In the genomic region with DNA sequence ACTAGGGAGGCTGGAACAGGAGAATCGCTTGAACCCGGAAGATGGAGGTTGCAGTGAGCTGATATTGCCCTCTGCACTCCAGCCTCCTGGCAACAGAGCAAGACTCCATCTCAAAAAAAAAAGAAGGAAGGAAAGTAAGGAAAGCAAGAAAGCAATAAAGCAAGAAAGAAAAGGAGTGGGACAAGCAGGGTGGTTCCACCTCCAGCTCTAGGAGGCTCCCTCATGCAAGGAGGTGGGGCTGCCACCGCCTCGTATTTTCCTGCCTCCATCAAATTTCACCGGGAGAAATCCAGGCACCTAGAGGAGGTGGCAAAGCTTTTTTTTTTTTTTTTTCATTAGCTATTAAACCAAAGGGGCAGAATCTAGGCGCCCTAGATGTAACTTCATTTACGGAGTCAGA, we compare ENCODE assay signal across 9 cellular contexts. TPM values are rescaled to one million over a fixed set of nuclear protein-coding genes. Genes with fewer than 3 reads are reported as not detected.
DNase-seq lines count a peak whose midpoint lies in the region; ATAC-seq lines count a peak whose summit lies in the region.
"Had no signal": no experiment of that assay in that cellular context is flagged by ENCODE, and none has a peak within 500 bp of the region (broad histone marks: within the 10 kb centered on the region; RNA-seq: fewer than 3 reads in every experiment).

No MANE protein-coding gene starts in this region.

- intact Hi-C loops in activated CD4-positive, alpha-beta T cell treated with anti-CD3 and anti-CD28 coated beads, Interleukin-2, amount 10 ng/mL, durations not matched to agents 24 days and 14 days (cut with micrococcal nuclease) = loop anchor here (5.0 kb wide), 2 partner anchors 107 to 177 kb away; a partner anchor contains a TSS
- intact Hi-C loops in activated T-helper 1 cell treated with anti-CD3 and anti-CD28 coated beads, Interleukin-12 subunit alpha, Interleukin-12 subunit beta, Interleukin-2, Interleukin-4 antibody, amounts not matched to agents 30 ng/mL and 10 ng/mL and 1 ng/mL, durations not matched to agents 14 hours and 24 hours and 36 hours (cut with micrococcal nuclease) = no loop called here

- H3K4me3 ChIP-seq in iPS-20b (ENCODE audit: low read length) = peak overlapping the region; percentile 69; the same call in 1 of the 2 replicates

- no peaks in the 10 kb centered on the region for H3K9me3 ChIP-seq in iPS-20b (ENCODE audit: insufficient read depth, low read depth, low read length)
- H3K9me3 ChIP-seq: adrenal gland had no signal

- H3K27me3 ChIP-seq in iPS-20b (ENCODE audit: insufficient read depth, low read length) = peaks cover 27% of the 10 kb centered on the region; the same call in 1 of the 2 replicates
- H3K27me3 ChIP-seq: adrenal gland had no signal

- no peaks in the 10 kb centered on the region for H3K36me3 ChIP-seq in iPS-20b (ENCODE audit: insufficient read depth, low read depth, low read length)
- H3K36me3 ChIP-seq: adrenal gland had no signal

- peak overlapping the region; percentile 59; the same call in 1 of the 2 replicates for H3K9ac ChIP-seq in iPS-20b (ENCODE audit: low read depth, low read length)

- peak overlapping the region; percentile 59 for H3K27ac Mint-ChIP-seq in activated CD4-positive, alpha-beta T cell treated with anti-CD3 and anti-CD28 coated beads, Interleukin-2, amount 10 ng/mL, durations not matched to agents 24 days and 14 days
- peak overlapping the region; percentile 64 for H3K27ac Mint-ChIP-seq in activated T-helper 1 cell treated with anti-CD3 and anti-CD28 coated beads, Interleukin-12 subunit alpha, Interleukin-12 subunit beta, Interleukin-2, Interleukin-4 antibody, amounts not matched to agents 30 ng/mL and 10 ng/mL and 1 ng/mL, durations not matched to agents 14 hours and 24 hours and 36 hours
- peak overlapping the region; percentile 80 for H3K27ac Mint-ChIP-seq in stimulated activated memory B cell treated with anti-CD40 and anti-IgM and Interleukin-4, amounts not matched to agents 10 μg/mL and 1 μg/mL and 100 μg/mL, for 72 hours

- peaks cover 13% of the 10 kb centered on the region for H3K4me1 ChIP-seq in iPS-20b (ENCODE audit: insufficient read depth, low read length)

- H3K9me3 Mint-ChIP-seq in activated CD4-positive, alpha-beta T cell treated with anti-CD3 and anti-CD28 coated beads, Interleukin-2, amount 10 ng/mL, durations not matched to agents 24 days and 14 days = no peaks in the 10 kb centered on the region
- H3K9me3 Mint-ChIP-seq in activated T-helper 1 cell treated with anti-CD3 and anti-CD28 coated beads, Interleukin-12 subunit alpha, Interleukin-12 subunit beta, Interleukin-2, Interleukin-4 antibody, amounts not matched to agents 30 ng/mL and 10 ng/mL and 1 ng/mL, durations not matched to agents 14 hours and 24 hours and 36 hours = no peaks in the 10 kb centered on the region
- no peaks in the 10 kb centered on the region for H3K9me3 Mint-ChIP-seq in stimulated activated memory B cell treated with anti-CD40 and anti-IgM and Interleukin-4, amounts not matched to agents 10 μg/mL and 1 μg/mL and 100 μg/mL, for 72 hours

- H3K36me3 Mint-ChIP-seq in activated CD4-positive, alpha-beta T cell treated with anti-CD3 and anti-CD28 coated beads, Interleukin-2, amount 10 ng/mL, durations not matched to agents 24 days and 14 days (ENCODE audit: low read depth) = no peaks in the 10 kb centered on the region
- H3K36me3 Mint-ChIP-seq in activated T-helper 1 cell treated with anti-CD3 and anti-CD28 coated beads, Interleukin-12 subunit alpha, Interleukin-12 subunit beta, Interleukin-2, Interleukin-4 antibody, amounts not matched to agents 30 ng/mL and 10 ng/mL and 1 ng/mL, durations not matched to agents 14 hours and 24 hours and 36 hours (ENCODE audit: low read depth) = peaks cover 3% of the 10 kb centered on the region
- no peaks in the 10 kb centered on the region for H3K36me3 Mint-ChIP-seq in stimulated activated memory B cell treated with anti-CD40 and anti-IgM and Interleukin-4, amounts not matched to agents 10 μg/mL and 1 μg/mL and 100 μg/mL, for 72 hours

- no peak for DNase-seq in activated CD4-positive, alpha-beta T cell treated with anti-CD3 and anti-CD28 coated beads, Interleukin-2, amount 10 ng/mL, durations not matched to agents 24 days and 14 days
- no peak for DNase-seq in activated CD4-positive, alpha-beta T cell treated with anti-CD3 and anti-CD28 coated beads for 48 hours
- no peak for DNase-seq in activated T-helper 1 cell treated with anti-CD3 and anti-CD28 coated beads, Interleukin-12 subunit alpha, Interleukin-12 subunit beta, Interleukin-2, Interleukin-4 antibody, amounts not matched to agents 30 ng/mL and 10 ng/mL and 1 ng/mL, durations not matched to agents 14 hours and 24 hours and 36 hours (ENCODE audit: low spot score)
- DNase-seq in stimulated activated CD4-positive, alpha-beta T cell treated with anti-CD3 and anti-CD28 coated beads, Interleukin-1b, Interleukin-23, amount 100 ng/mL, for 48 hours = no peak
- DNase-seq in SHP77 (lab: John Stamatoyannopoulos, UW) = no peak

- H3K27me3 Mint-ChIP-seq in activated CD4-positive, alpha-beta T cell treated with anti-CD3 and anti-CD28 coated beads, Interleukin-2, amount 10 ng/mL, durations not matched to agents 24 days and 14 days = peaks cover 15% of the 10 kb centered on the region
- peaks cover 11% of the 10 kb centered on the region for H3K27me3 Mint-ChIP-seq in activated T-helper 1 cell treated with anti-CD3 and anti-CD28 coated beads, Interleukin-12 subunit alpha, Interleukin-12 subunit beta, Interleukin-2, Interleukin-4 antibody, amounts not matched to agents 30 ng/mL and 10 ng/mL and 1 ng/mL, durations not matched to agents 14 hours and 24 hours and 36 hours (ENCODE audit: insufficient read depth)
- no peaks in the 10 kb centered on the region for H3K27me3 Mint-ChIP-seq in stimulated activated memory B cell treated with anti-CD40 and anti-IgM and Interleukin-4, amounts not matched to agents 10 μg/mL and 1 μg/mL and 100 μg/mL, for 72 hours

- H3K27ac ChIP-seq in iPS-20b (ENCODE audit: low read length) = no peak overlapping the region

- peaks cover 31% of the 10 kb centered on the region for H3K4me1 Mint-ChIP-seq in activated CD4-positive, alpha-beta T cell treated with anti-CD3 and anti-CD28 coated beads, Interleukin-2, amount 10 ng/mL, durations not matched to agents 24 days and 14 days
- peaks cover 30% of the 10 kb centered on the region for H3K4me1 Mint-ChIP-seq in activated T-helper 1 cell treated with anti-CD3 and anti-CD28 coated beads, Interleukin-12 subunit alpha, Interleukin-12 subunit beta, Interleukin-2, Interleukin-4 antibody, amounts not matched to agents 30 ng/mL and 10 ng/mL and 1 ng/mL, durations not matched to agents 14 hours and 24 hours and 36 hours (ENCODE audit: low read depth)
- H3K4me1 Mint-ChIP-seq in stimulated activated memory B cell treated with anti-CD40 and anti-IgM and Interleukin-4, amounts not matched to agents 10 μg/mL and 1 μg/mL and 100 μg/mL, for 72 hours = peaks cover 18% of the 10 kb centered on the region

- no peak for ATAC-seq in stimulated activated memory B cell treated with anti-CD40 and anti-IgM and Interleukin-4, amounts not matched to agents 10 μg/mL and 1 μg/mL and 100 μg/mL, for 72 hours
- no peak for ATAC-seq in HG02870 (IDR thresholded peaks at IDR 0.05; ENCODE audit: unreplicated experiment)

- peak overlapping the region; percentile 70 for H3K4me3 Mint-ChIP-seq in activated CD4-positive, alpha-beta T cell treated with anti-CD3 and anti-CD28 coated beads, Interleukin-2, amount 10 ng/mL, durations not matched to agents 24 days and 14 days
- peak overlapping the region; percentile 76 for H3K4me3 Mint-ChIP-seq in activated T-helper 1 cell treated with anti-CD3 and anti-CD28 coated beads, Interleukin-12 subunit alpha, Interleukin-12 subunit beta, Interleukin-2, Interleukin-4 antibody, amounts not matched to agents 30 ng/mL and 10 ng/mL and 1 ng/mL, durations not matched to agents 14 hours and 24 hours and 36 hours
- peak overlapping the region; percentile 56 for H3K4me3 Mint-ChIP-seq in stimulated activated memory B cell treated with anti-CD40 and anti-IgM and Interleukin-4, amounts not matched to agents 10 μg/mL and 1 μg/mL and 100 μg/mL, for 72 hours

RNA-seq across cellular contexts. Expression of a gene that starts 1.0 kb away (rescaled TPM):
- 1.7 and 2.0 TPM in 2 replicates for total RNA-seq in activated CD4-positive, alpha-beta T cell treated with anti-CD3 and anti-CD28 coated beads, Interleukin-2, amount 10 ng/mL, durations not matched to agents 24 days and 14 days
- 1.9 and 2.9 TPM in 2 replicates for total RNA-seq in activated T-helper 1 cell treated with anti-CD3 and anti-CD28 coated beads, Interleukin-12 subunit alpha, Interleukin-12 subunit beta, Interleukin-2, Interleukin-4 antibody, amounts not matched to agents 30 ng/mL and 10 ng/mL and 1 ng/mL, durations not matched to agents 14 hours and 24 hours and 36 hours

RNA-seq across cellular contexts. Expression of a gene that starts 31.8 kb away (rescaled TPM):
- total RNA-seq in activated CD4-positive, alpha-beta T cell treated with anti-CD3 and anti-CD28 coated beads, Interleukin-2, amount 10 ng/mL, durations not matched to agents 24 days and 14 days = 0.26 TPM in 1 of 2 replicates, not detected in the other
- 0.36 and 0.59 TPM in 2 replicates for total RNA-seq in activated T-helper 1 cell treated with anti-CD3 and anti-CD28 coated beads, Interleukin-12 subunit alpha, Interleukin-12 subunit beta, Interleukin-2, Interleukin-4 antibody, amounts not matched to agents 30 ng/mL and 10 ng/mL and 1 ng/mL, durations not matched to agents 14 hours and 24 hours and 36 hours
